Comparison of ENCODE assay signal across 1 cellular context in the genomic region with DNA sequence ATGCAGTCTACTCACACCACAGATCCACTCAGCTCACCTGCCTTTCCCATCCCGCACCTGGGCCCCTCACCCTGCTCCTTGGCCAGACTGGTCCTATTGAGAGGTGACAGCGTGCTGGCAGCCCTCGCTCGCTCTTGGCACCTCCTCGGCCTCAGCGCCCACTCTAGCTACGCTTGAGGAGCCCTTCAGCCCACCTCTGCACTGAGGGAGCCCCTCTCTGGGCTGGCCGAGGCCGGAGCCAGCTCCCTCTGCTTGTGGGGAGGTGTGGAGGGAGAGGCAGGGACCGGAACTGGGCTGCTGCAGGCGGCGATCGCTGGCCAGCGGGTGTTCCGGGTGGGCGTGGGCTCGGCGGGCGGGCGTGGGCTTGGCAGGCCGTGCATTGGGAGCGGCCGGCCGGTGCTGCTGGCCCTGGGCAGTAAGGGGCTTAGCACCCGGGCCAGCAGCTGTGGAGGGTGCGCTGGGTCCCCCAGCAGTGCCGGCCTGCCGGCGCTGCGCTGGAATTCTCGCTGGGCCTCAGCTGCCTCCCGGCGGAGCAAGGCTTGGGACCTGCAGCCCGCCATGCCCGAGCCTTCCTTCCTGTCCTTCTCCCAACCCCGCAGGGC.
TF ChIP-seq lines count a peak whose summit lies in the region.

No MANE protein-coding gene starts in this region.

TF ChIP-seq in HepG2, 621 proteins besides CTCF, POLR2A, EP300 and RAD21:
- TF ChIP-seq ZNF850 (CRISPR knock-in tag; conservative IDR thresholded peaks at IDR 0.05) = peak; percentile 95
- TF ChIP-seq ZNF552 (CRISPR knock-in tag; IDR thresholded peaks at IDR 0.05; ENCODE audit: borderline replicate concordance) = no peak
